8 cellular contexts compared by ENCODE assay signal in genomic region chr1:12344611-12345299, GRCh38.
DNase-seq lines count a peak whose midpoint lies in the region; ATAC-seq and TF ChIP-seq lines count a peak whose summit lies in the region.

No MANE protein-coding gene starts in this region.

- H3K27ac ChIP-seq in SK-N-MC, result peak overlapping the region; percentile 8; the same call in 1 of the 2 replicates
- no peak overlapping the region for H3K27ac ChIP-seq in duodenal mucosa (ENCODE audit: low read depth, low read length)
- H3K27ac ChIP-seq in psoas muscle, result peak overlapping the region; percentile 54

- intact Hi-C loops in psoas muscle (cut with DNase I), result loop anchor here in 1 of 2 donors (10.0 kb wide), 1 partner anchor 60 kb away; no protein-coding TSS in a partner anchor

- in situ Hi-C loops in GM13976 (cut with MboI; ENCODE audit: low sequenced_read_pairs, unreplicated experiment), result no loop called here

- no peaks in the 10 kb centered on the region for H3K9me3 Mint-ChIP-seq in endothelial cell (ENCODE audit: unreplicated experiment)

- no peaks in the 10 kb centered on the region for H3K4me1 Mint-ChIP-seq in endothelial cell (ENCODE audit: unreplicated experiment)

- H3K9ac ChIP-seq in SK-N-MC (ENCODE audit: insufficient read length) (no peak overlapping the region), duodenal mucosa (ENCODE audit: low read depth in 1 of 2, low read length in 2 of 2) (peak overlapping the region; percentile 1 to 3)

- no peak for DNase-seq in SK-N-MC (ENCODE audit: low read depth, low spot score)
- no peak for DNase-seq in psoas muscle
- no peak for DNase-seq in endothelial cell (ENCODE audit: low spot score)
- DNase-seq in GM13976 (ENCODE audit: low spot score), result no peak

- no peaks in the 10 kb centered on the region for H3K27me3 ChIP-seq in duodenal mucosa (ENCODE audit: control insufficient read depth in 1 of 2, insufficient read depth in 2 of 2, low read length in 2 of 2)
- H3K27me3 ChIP-seq in psoas muscle (ENCODE audit: insufficient read depth in 3 of 3, low read length in 2 of 3), result no peaks in the 10 kb centered on the region

- H3K4me3 ChIP-seq in GM08714 (ENCODE audit: low read length), result peak overlapping the region; percentile 20; the same call in 1 of the 2 replicates
- no peak overlapping the region for H3K4me3 ChIP-seq in SK-N-MC
- H3K4me3 ChIP-seq in duodenal mucosa (ENCODE audit: low read depth in 1 of 2, low read length in 2 of 2), result no peak overlapping the region
- H3K4me3 ChIP-seq in psoas muscle, result peak overlapping the region; percentile 48

- peaks cover 2% of the 10 kb centered on the region for H3K27me3 Mint-ChIP-seq in endothelial cell (ENCODE audit: unreplicated experiment)

- no peak overlapping the region for H3K4me3 Mint-ChIP-seq in endothelial cell (ENCODE audit: unreplicated experiment)

- peaks cover 42% of the 10 kb centered on the region for H3K36me3 ChIP-seq in SK-N-MC (ENCODE audit: insufficient read depth, low read length)
- peaks cover 28 to 44% of the 10 kb centered on the region in 2 donors for H3K36me3 ChIP-seq in duodenal mucosa (ENCODE audit: control insufficient read depth in 1 of 2, insufficient read depth in 2 of 2, low read length in 2 of 2)
- peaks cover 5 to 76% of the 10 kb centered on the region in 2 donors for H3K36me3 ChIP-seq in psoas muscle (ENCODE audit: insufficient read depth in 1 of 2, low read depth in 1 of 2)

- H3K36me3 Mint-ChIP-seq in endothelial cell (ENCODE audit: low read depth, unreplicated experiment), result peaks cover 31% of the 10 kb centered on the region

- H3K9me3 ChIP-seq in SK-N-MC (ENCODE audit: low read depth, low read length) (0 out of 2 replicates have a peak, but pooled peaks cover under 1% of the 10 kb centered on the region), duodenal mucosa (ENCODE audit: control insufficient read depth in 1 of 2, low read length in 2 of 2) (no peaks in the 10 kb centered on the region), psoas muscle (no peaks in the 10 kb centered on the region)

- TF ChIP-seq CTCF in psoas muscle (IDR thresholded peaks at IDR 0.05), result no peak
- TF ChIP-seq CTCF in endothelial cell (IDR thresholded peaks at IDR 0.05; ENCODE audit: unreplicated experiment), result no peak
- no peak for TF ChIP-seq CTCF in GM13976 (IDR thresholded peaks at IDR 0.05; ENCODE audit: borderline replicate concordance, control extremely low read depth, extremely low read depth, insufficient read depth, missing control alignments)

- WGBS in psoas muscle, 3 donors, result 66 to 70% (median 68%) methylated on average over 9 of the region's 9 CpGs

- H3K27ac Mint-ChIP-seq in endothelial cell (ENCODE audit: unreplicated experiment), result no peak overlapping the region

- ATAC-seq in psoas muscle, result peak in 2 of 4 donors; percentile 18 to 27
- ATAC-seq in HG03432 (IDR thresholded peaks at IDR 0.05; ENCODE audit: unreplicated experiment), result no peak
- ATAC-seq in HG03196 (IDR thresholded peaks at IDR 0.05; ENCODE audit: unreplicated experiment), result no peak

- H3K4me1 ChIP-seq in duodenal mucosa (ENCODE audit: control insufficient read depth in 1 of 2, insufficient read depth in 2 of 2, low read length in 2 of 2) (peaks cover 15 to 39% of the 10 kb centered on the region in 2 donors), psoas muscle (peaks cover 33% of the 10 kb centered on the region)

Comparison
In these comparisons a context has a peak if more than half of its experiments do, and no peak if none do; other contexts are left out.
1. H3K4me3 ChIP-seq: peak in GM08714 (single experiment) and psoas muscle (single experiment); none in SK-N-MC (single experiment) and duodenal mucosa (0 of 2).